ENCODE assay signal across 16 cellular contexts in genomic region chr1:5738911-5739462, GRCh38.
DNase-seq lines count a peak whose midpoint lies in the region; ATAC-seq and TF ChIP-seq lines count a peak whose summit lies in the region.
"Had no signal": no experiment of that assay in that cellular context is flagged by ENCODE, and none has a peak within 500 bp of the region (broad histone marks: within the 10 kb centered on the region; RNA-seq: fewer than 3 reads in every experiment).

No MANE protein-coding gene starts in this region.

- H3K27ac ChIP-seq in Peyer's patch (no peak overlapping the region), upper lobe of right lung (no peak overlapping the region)
- H3K27ac ChIP-seq: HL-60 had no signal

- intact Hi-C loops in posterior vena cava (cut with DNase I), result no loop called here
- intact Hi-C loops in upper lobe of right lung (cut with DNase I), result no loop called here

- TF ChIP-seq CTCF in Peyer's patch (IDR thresholded peaks at IDR 0.05) (no peak), upper lobe of right lung (IDR thresholded peaks at IDR 0.05) (no peak)

- no peak for TF ChIP-seq POLR2A in Peyer's patch (IDR thresholded peaks at IDR 0.05)

- H3K27me3 ChIP-seq in Peyer's patch, result no peaks in the 10 kb centered on the region
- H3K27me3 ChIP-seq in upper lobe of right lung, result peaks cover 11% of the 10 kb centered on the region

- ATAC-seq in upper lobe of right lung, result no peak

- H3K36me3 ChIP-seq in Peyer's patch, result no peaks in the 10 kb centered on the region
- no peaks in the 10 kb centered on the region for H3K36me3 ChIP-seq in upper lobe of right lung

- H3K9me3 ChIP-seq in Peyer's patch, result no peaks in the 10 kb centered on the region
- no peaks in the 10 kb centered on the region for H3K9me3 ChIP-seq in upper lobe of right lung

- DNase-seq in activated CD8-positive, alpha-beta memory T cell treated with anti-CD3 and anti-CD28 coated beads, Interleukin-2, amount 50 U/mL, for 48 hours, result peak; percentile 38
- no peak for DNase-seq in activated CD8-positive, alpha-beta memory T cell treated with anti-CD3 and anti-CD28 coated beads for 24 hours
- DNase-seq in Peyer's patch (peak in 2 of 3 donors; percentile 26 to 32), posterior vena cava (ENCODE audit: low spot score) (peak; percentile 77), upper lobe of right lung (peak; percentile 51), NCI-H446 treated with DMSO at 0.1 percent for 48 hours (lab: John Stamatoyannopoulos, UW) (no peak), T-helper 2 cell (no peak)
- DNase-seq: 8988T; AML-193; C1 segment of cervical spinal cord; CD4-positive, alpha-beta T cell; DND-41; GF-D8; HCEC 1CT; HFFc6 had no signal

- H3K4me3 ChIP-seq in Peyer's patch (no peak overlapping the region), upper lobe of right lung (no peak overlapping the region)

- H3K4me1 ChIP-seq in Peyer's patch, result no peaks in the 10 kb centered on the region
- no peaks in the 10 kb centered on the region for H3K4me1 ChIP-seq in upper lobe of right lung

Comparison
In these comparisons a context has a peak if more than half of its experiments do, and no peak if none do; other contexts are left out.
1. DNase-seq: peak in activated CD8-positive, alpha-beta memory T cell treated with anti-CD3 and anti-CD28 coated beads, Interleukin-2, amount 50 U/mL, for 48 hours (single experiment), Peyer's patch (2 of 3), posterior vena cava (single experiment) and upper lobe of right lung (single experiment); none in activated CD8-positive, alpha-beta memory T cell treated with anti-CD3 and anti-CD28 coated beads for 24 hours (single experiment), NCI-H446 treated with DMSO at 0.1 percent for 48 hours (single experiment) and T-helper 2 cell (0 of 5).